Comparison of ENCODE assay signal across 8 cellular contexts in the genomic region with DNA sequence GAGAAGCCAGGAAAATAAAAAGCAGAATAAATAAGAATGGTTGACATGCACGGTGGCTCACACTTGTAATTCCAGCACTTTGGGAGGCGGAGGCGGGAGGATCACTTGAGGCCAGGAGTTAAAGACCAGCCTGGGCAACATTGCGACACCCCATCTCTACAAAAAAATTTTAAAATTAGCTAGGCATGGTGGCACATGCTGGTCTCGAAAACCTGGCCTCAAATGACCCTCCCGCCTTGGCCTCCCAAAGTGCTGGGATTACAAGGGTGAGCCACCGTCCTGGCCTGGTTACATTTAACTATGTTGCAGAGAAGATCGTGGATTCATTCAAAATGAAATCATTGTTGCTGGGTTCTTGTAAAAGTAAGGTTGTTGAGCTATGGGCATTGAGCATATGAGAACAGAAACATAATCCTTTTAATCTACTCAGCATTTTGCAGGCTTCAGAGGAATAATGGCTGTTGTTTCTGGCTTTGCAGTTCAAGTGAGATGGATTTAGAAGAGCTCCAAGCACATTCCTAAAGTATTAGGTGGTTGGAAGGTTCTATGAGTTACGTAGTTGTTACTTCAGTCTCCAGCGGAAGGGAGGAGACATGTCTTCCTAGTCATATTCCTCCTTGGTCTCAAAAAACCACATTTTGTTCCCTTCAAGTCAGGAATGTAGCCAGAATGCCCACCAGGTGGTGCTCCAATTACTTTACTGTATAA. TPM values are rescaled to one million over a fixed set of nuclear protein-coding genes. Genes with fewer than 3 reads are reported as not detected.
DNase-seq lines count a peak whose midpoint lies in the region; ATAC-seq, FAIRE-seq and TF ChIP-seq lines count a peak whose summit lies in the region.

No MANE protein-coding gene starts in this region.

- no peak for TF ChIP-seq EP300 in GM12878 (IDR thresholded peaks at IDR 0.05; ENCODE audit: borderline replicate concordance in 1 of 2, control insufficient read depth in 1 of 2, low read depth in 2 of 2, low read length in 2 of 2)

- TF ChIP-seq CTCF in PC-9 (conservative IDR thresholded peaks at IDR 0.05) (peak; percentile 77), GM12878 (IDR thresholded peaks at IDR 0.05 in 2 of 3, conservative IDR thresholded peaks at IDR 0.05 in 1 of 3; ENCODE audit: control insufficient read depth in 2 of 3, extremely low read depth in 1 of 3, insufficient read depth in 1 of 3, low read depth in 3 of 3, low read length in 3 of 3) (peak; percentile 36 to 49 (median 45); a peak in 5 of 6 replicates), kidney epithelial cell (IDR thresholded peaks at IDR 0.05; ENCODE audit: insufficient read depth, low read length, poor library complexity, severe bottlenecking) (peak; percentile 66)

- no peaks in the 10 kb centered on the region for H3F3A ChIP-seq in PC-9 (ENCODE audit: insufficient read depth, low read depth)

- peaks cover 0 to 3% (median 0%) of the 10 kb centered on the region in 4 donors for H3K4me1 Mint-ChIP-seq in CD4-positive, alpha-beta memory T cell

- H2AFZ ChIP-seq in PC-9 = 0 out of 2 replicates have a peak overlapping the region, but pooled peaks have one; percentile 55
- no peak overlapping the region for H2AFZ ChIP-seq in GM12878 (ENCODE audit: control insufficient read depth, low read depth, low read length)

- TF ChIP-seq RAD21 in GM12878 (IDR thresholded peaks at IDR 0.05; ENCODE audit: insufficient read depth, low read depth, low read length) = peak; percentile 58

- H3K27ac Mint-ChIP-seq in CD4-positive, alpha-beta memory T cell = no peak overlapping the region

- CTCF ChIA-PET in CD4-positive, alpha-beta memory T cell (lab: Charles Lee; ENCODE audit: partially characterized antibody) = interaction anchor here (0.9 to 2.9 kb wide), 6 partner anchors 10 to 57 kb away, joined by 3 to 22 read pairs (median 6); partner anchors contain the start of gene PRIM2
- CTCF ChIA-PET in PC-9 (lab: Charles Lee) (interaction anchor here (0.8 to 1.6 kb wide), 4 partner anchors 21 to 49 kb away, joined by 3 to 9 read pairs (median 4); partner anchors contain the start of gene PRIM2), GM12878 (lab: Yijun Ruan, JAX) (interaction anchor here (1.5 to 3.7 kb wide), 3 partner anchors 48 to 225 kb away, joined by 3 to 40 read pairs (median 14); partner anchors contain the start of gene PRIM2)

- peaks cover 10% of the 10 kb centered on the region in 2 donors for H3K27me3 Mint-ChIP-seq in CD4-positive, alpha-beta memory T cell

- no peak overlapping the region for H3K4me3 ChIP-seq in CD4-positive, alpha-beta memory T cell (ENCODE audit: low read length in 2 of 2)
- H3K4me3 ChIP-seq in PC-9 (no peak overlapping the region), GM12878 (no peak overlapping the region), kidney epithelial cell (ENCODE audit: low read depth, low read length) (no peak overlapping the region)

- no peak overlapping the region for H3K27ac ChIP-seq in CD4-positive, alpha-beta memory T cell (ENCODE audit: low read depth, low read length)
- peak overlapping the region; percentile 21; the same call in 1 of the 2 replicates for H3K27ac ChIP-seq in PC-9
- no peak overlapping the region for H3K27ac ChIP-seq in GM12878 (ENCODE audit: control insufficient read depth, insufficient read depth)

- no TSS peak for BruUV-seq in PC-9 (replicated peaks; lab: Mats Ljungman, UMichigan)
- BruUV-seq in GM12878 (replicated peaks; lab: Mats Ljungman, UMichigan) = no TSS peak

- FAIRE-seq in H54 (lab: Jason Lieb, UNC) (peak; percentile 99), GM12878 (lab: Jason Lieb, UNC) (no peak)

- RAD21 ChIA-PET in GM12878 (lab: Charles Lee; ENCODE audit: unreplicated experiment) = no interaction called here

- H3K9me3 ChIP-seq in CD4-positive, alpha-beta memory T cell (ENCODE audit: control insufficient read depth in 1 of 2, low read length in 2 of 2) = no peaks in the 10 kb centered on the region
- H3K9me3 ChIP-seq in PC-9 (ENCODE audit: insufficient read depth, low read depth) (no peaks in the 10 kb centered on the region), GM12878 (replicated peaks; ENCODE audit: control insufficient read depth, insufficient read depth, low read length) (no peaks in the 10 kb centered on the region)

- H3K79me2 ChIP-seq in PC-9 (ENCODE audit: low read depth) (no peaks in the 10 kb centered on the region), GM12878 (ENCODE audit: control insufficient read depth, insufficient read depth, low read length) (no peaks in the 10 kb centered on the region)

- no peaks in the 10 kb centered on the region for H3K36me3 ChIP-seq in CD4-positive, alpha-beta memory T cell (ENCODE audit: insufficient read depth, low read length)
- H3K36me3 ChIP-seq in PC-9 (ENCODE audit: low read depth) = no peaks in the 10 kb centered on the region
- no peaks in the 10 kb centered on the region for H3K36me3 ChIP-seq in GM12878 (ENCODE audit: control insufficient read depth in 2 of 2, insufficient read depth in 2 of 2, low read length in 1 of 2)
- H3K36me3 ChIP-seq in kidney epithelial cell (ENCODE audit: control insufficient read depth, insufficient read depth, low read length) = no peaks in the 10 kb centered on the region

- SMC1A ChIA-PET in GM12878 (lab: Charles Lee; ENCODE audit: uncharacterized antibody, unreplicated experiment) = interaction anchor here (1.3 to 4.1 kb wide), 3 partner anchors 48 to 98 kb away, joined by 3 to 21 read pairs (median 6); partner anchors contain the start of gene PRIM2

- POLR2A ChIA-PET in CD4-positive, alpha-beta memory T cell (lab: Charles Lee; ENCODE audit: partially characterized antibody) = no interaction called here
- POLR2A ChIA-PET in PC-9 (lab: Charles Lee; ENCODE audit: unreplicated experiment) = interaction anchor here (0.5 to 0.7 kb wide), 2 partner anchors 29 to 46 kb away, joined by 3 to 6 read pairs; no protein-coding TSS in a partner anchor
- POLR2A ChIA-PET in GM12878 (lab: Charles Lee) = no interaction called here

- peaks cover 7% of the 10 kb centered on the region; the same call in 1 of the 2 replicates for H3K9me2 ChIP-seq in PC-9 (ENCODE audit: insufficient read depth)

- ATAC-seq in GM12878 (peak; percentile 58; the same call in 2 of the 3 replicates), HG03039 (IDR thresholded peaks at IDR 0.05; ENCODE audit: unreplicated experiment) (no peak)

- H3K27me3 ChIP-seq in CD4-positive, alpha-beta memory T cell (ENCODE audit: insufficient read depth, low read length) = no peaks in the 10 kb centered on the region
- H3K27me3 ChIP-seq in PC-9 (ENCODE audit: insufficient read depth, low read depth) (no peaks in the 10 kb centered on the region), GM12878 (replicated peaks in 1 of 2; ENCODE audit: control insufficient read depth in 2 of 2, insufficient read depth in 2 of 2, low read length in 1 of 2) (no peaks in the 10 kb centered on the region), kidney epithelial cell (ENCODE audit: control insufficient read depth, insufficient read depth, low read length) (no peaks in the 10 kb centered on the region)

- in situ Hi-C loops in GM12878 (cut with MboI) = no loop called here

- H3K9ac ChIP-seq in GM12878 (ENCODE audit: control insufficient read depth, insufficient read depth, low read length) = no peak overlapping the region

- intact Hi-C loops in CD4-positive, alpha-beta memory T cell (cut with micrococcal nuclease) = loop anchor here (1.0 kb wide), 1 partner anchor 49 kb away; no protein-coding TSS in a partner anchor
- intact Hi-C loops in PC-9 (cut with micrococcal nuclease; ENCODE audit: unreplicated experiment) = loop anchor here (1.0 to 5.0 kb wide), 2 partner anchors 45 to 49 kb away; partner anchors contain the start of gene RAB23
- intact Hi-C loops in GM12878 (cut with micrococcal nuclease; ENCODE audit: unreplicated experiment) = loop anchor here (1.0 kb wide), 1 partner anchor 49 kb away; no protein-coding TSS in a partner anchor

- DNase-seq in CD4-positive, alpha-beta memory T cell = peak in 4 of 5 donors; percentile 27 to 36 (median 30)
- DNase-seq in H54 (ENCODE audit: insufficient read length, low spot score) (peak; percentile 64), PC-9 (peak; percentile 69 to 88), GM12878 (ENCODE audit: low read depth, low spot score) (peak; percentile 8), kidney epithelial cell (ENCODE audit: low read depth) (peak; percentile 91), GM19238 (ENCODE audit: insufficient read length, low spot score) (no peak)
- peak in 2 of 3 experiments; percentile 3 to 4 for DNase-seq in stimulated activated CD4-positive, alpha-beta T cell treated with anti-CD3 and anti-CD28 coated beads, TNF-alpha, amount 100 ng/mL, for 4 hours (ENCODE audit: low read depth in 3 of 3)

- H3K4me2 ChIP-seq in PC-9 (peak overlapping the region; percentile 63), GM12878 (ENCODE audit: control insufficient read depth, insufficient read depth) (no peak overlapping the region)

- H3K4me3 Mint-ChIP-seq in CD4-positive, alpha-beta memory T cell = no peak overlapping the region

- H4K20me1 ChIP-seq in PC-9 (ENCODE audit: insufficient read depth) (no peaks in the 10 kb centered on the region), GM12878 (ENCODE audit: control insufficient read depth, insufficient read depth) (no peaks in the 10 kb centered on the region)

- no peaks in the 10 kb centered on the region for H3K36me3 Mint-ChIP-seq in CD4-positive, alpha-beta memory T cell

- no peaks in the 10 kb centered on the region for H3K9me3 Mint-ChIP-seq in CD4-positive, alpha-beta memory T cell

- TF ChIP-seq POLR2A in H54 (IDR thresholded peaks at IDR 0.05; ENCODE audit: low read depth, low read length) (no peak), GM12878 (IDR thresholded peaks at IDR 0.05; ENCODE audit: low read depth, low read length) (no peak)

- no peaks in the 10 kb centered on the region for H3K4me1 ChIP-seq in CD4-positive, alpha-beta memory T cell (ENCODE audit: insufficient read depth, low read length)
- H3K4me1 ChIP-seq in PC-9 (replicated peaks; ENCODE audit: insufficient read depth) (peaks cover 8% of the 10 kb centered on the region), GM12878 (ENCODE audit: control insufficient read depth, insufficient read depth, low read length) (no peaks in the 10 kb centered on the region)

- WGBS in GM12878 (ENCODE audit: insufficient coverage, insufficient replicate concordance, low lambda C conversion rate, missing lambda C conversion rate) = 60% methylated on average over 10 of the region's 10 CpGs

RNA-seq across cellular contexts. Expression of gene RAB23, which starts 45.6 kb away (rescaled TPM):
- total RNA-seq in CD4-positive, alpha-beta memory T cell = 1 to 10 TPM; 1.4 to 1.6 TPM
- 1 to 10 TPM; 1.3 TPM for polyA plus RNA-seq in CD4-positive, alpha-beta memory T cell
- 9.3 and 13.8 TPM in 2 replicates for total RNA-seq in PC-9 (2021)
- total RNA-seq in GM12878 (2013; cell fraction: nucleolus; rRNA removed) = 4.0 and 4.5 TPM in 2 replicates
- total RNA-seq in GM12878 (2014; rRNA removed) = 4.0 and 4.5 TPM in 2 replicates
- total RNA-seq in GM12878 (2014; rRNA removed; fragmentation: Illumina TruSeq; extraction: Trizol) = 4.7 and 4.9 TPM in 2 replicates
- 3.2 and 3.6 TPM in 2 replicates for total RNA-seq in GM12878 (2021)
- polyA plus RNA-seq in GM12878 (2011; ENCODE audit: low read depth) = 0.38 TPM
- polyA plus RNA-seq in GM12878 (2011; rRNA removed) = 6.0 and 10.0 TPM in 2 replicates
- polyA plus RNA-seq in GM12878 (2011; cell fraction: cytosol; rRNA removed) = 1.4 and 2.0 TPM in 2 replicates
- polyA plus RNA-seq in GM12878 (2011; cell fraction: nucleus; rRNA removed) = 2.3 and 2.7 TPM in 2 replicates
- 0.66 and 1.7 TPM in 2 replicates for polyA plus RNA-seq in GM12878 (2012)
- 4.9 and 8.0 TPM in 2 replicates for polyA plus RNA-seq in GM12878 (2014; fragmentation: Illumina TruSeq; extraction: Trizol)
- 1 to 10 TPM in 1 of 2 experiments, under 1 TPM in 1; 0.80 to 1.3 TPM for polyA plus RNA-seq in GM12878 (2014; fragmentation: Nextera tagmentation; extraction: Ambion mirVana)
- 2.3 and 3.0 TPM in 2 replicates for polyA plus RNA-seq in GM12878 (2014; rRNA removed)
- 1 to 10 TPM; 2.8 to 3.0 TPM for polyA plus RNA-seq in GM12878 (2016; fragmentation: Nextera tagmentation; extraction: Ambion mirVana)
- polyA minus RNA-seq in GM12878 (2011; rRNA and poly(A)+ RNA removed) = 2.4 and 3.7 TPM in 2 replicates
- 1.9 and 3.0 TPM in 2 replicates for polyA minus RNA-seq in GM12878 (2011; cell fraction: cytosol; rRNA and poly(A)+ RNA removed)
- 1.8 and 3.4 TPM in 2 replicates for polyA minus RNA-seq in GM12878 (2011; cell fraction: nucleus; rRNA and poly(A)+ RNA removed)
- 16.5 and 21.5 TPM in 2 replicates for total RNA-seq in kidney epithelial cell

RNA-seq across cellular contexts. Expression of gene PRIM2, which starts 49.7 kb away (rescaled TPM):
- 10 to 100 TPM; 12.0 to 12.8 TPM for total RNA-seq in CD4-positive, alpha-beta memory T cell
- 1 to 10 TPM; 8.3 to 8.8 TPM for polyA plus RNA-seq in CD4-positive, alpha-beta memory T cell
- total RNA-seq in PC-9 (2021) = 26.5 and 33.3 TPM in 2 replicates
- 96.1 and 98.4 TPM in 2 replicates for total RNA-seq in GM12878 (2013; cell fraction: nucleolus; rRNA removed)
- total RNA-seq in GM12878 (2014; rRNA removed) = 31.1 and 37.9 TPM in 2 replicates
- 38.6 and 40.1 TPM in 2 replicates for total RNA-seq in GM12878 (2014; rRNA removed; fragmentation: Illumina TruSeq; extraction: Trizol)
- 23.1 and 25.0 TPM in 2 replicates for total RNA-seq in GM12878 (2021)
- polyA plus RNA-seq in GM12878 (2011; ENCODE audit: low read depth) = 13.4 TPM
- polyA plus RNA-seq in GM12878 (2011; rRNA removed) = 24.6 and 37.0 TPM in 2 replicates
- polyA plus RNA-seq in GM12878 (2011; cell fraction: cytosol; rRNA removed) = 11.7 and 16.1 TPM in 2 replicates
- 11.6 and 17.2 TPM in 2 replicates for polyA plus RNA-seq in GM12878 (2011; cell fraction: nucleus; rRNA removed)
- polyA plus RNA-seq in GM12878 (2012) = 10.9 and 14.0 TPM in 2 replicates
- 26.7 and 33.1 TPM in 2 replicates for polyA plus RNA-seq in GM12878 (2014; fragmentation: Illumina TruSeq; extraction: Trizol)
- 10 to 100 TPM; 13.2 to 18.6 TPM for polyA plus RNA-seq in GM12878 (2014; fragmentation: Nextera tagmentation; extraction: Ambion mirVana)
- 15.2 and 17.7 TPM in 2 replicates for polyA plus RNA-seq in GM12878 (2014; rRNA removed)
- 10 to 100 TPM; 25.2 to 26.5 TPM for polyA plus RNA-seq in GM12878 (2016; fragmentation: Nextera tagmentation; extraction: Ambion mirVana)
- polyA minus RNA-seq in GM12878 (2011; rRNA and poly(A)+ RNA removed) = 42.6 and 44.5 TPM in 2 replicates
- polyA minus RNA-seq in GM12878 (2011; cell fraction: cytosol; rRNA and poly(A)+ RNA removed) = 14.2 and 17.9 TPM in 2 replicates
- polyA minus RNA-seq in GM12878 (2011; cell fraction: nucleus; rRNA and poly(A)+ RNA removed) = 47.8 and 80.0 TPM in 2 replicates
- 16.2 and 17.9 TPM in 2 replicates for total RNA-seq in kidney epithelial cell
